Comparison of ENCODE assay signal across 9 cellular contexts in the genomic region with DNA sequence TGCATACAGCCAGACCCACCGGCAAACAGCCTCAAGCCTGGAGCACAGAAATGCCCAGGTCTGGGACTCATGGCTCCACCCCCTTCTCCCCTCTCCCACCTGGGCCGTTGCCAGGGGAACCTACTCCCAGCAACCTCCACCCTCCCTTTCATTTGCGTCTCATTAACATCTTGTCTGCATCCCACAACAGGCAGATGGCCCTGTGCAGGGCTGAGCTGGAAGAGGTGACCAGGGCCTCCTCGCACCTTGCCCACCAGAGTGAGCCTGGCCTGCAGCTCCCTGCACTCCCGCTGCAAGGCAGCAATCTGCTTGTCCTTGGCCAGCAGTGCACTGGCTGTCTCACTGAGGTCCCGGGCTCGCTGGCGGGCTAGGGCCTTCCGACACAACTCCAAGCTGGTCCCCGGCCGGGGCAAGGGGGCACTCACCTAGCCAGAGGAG. TPM values are rescaled to one million over a fixed set of nuclear protein-coding genes. Genes with fewer than 3 reads are reported as not detected.
DNase-seq lines count a peak whose midpoint lies in the region; ATAC-seq, FAIRE-seq and TF ChIP-seq lines count a peak whose summit lies in the region.
"Had no signal": no experiment of that assay in that cellular context is flagged by ENCODE, and none has a peak within 500 bp of the region (broad histone marks: within the 10 kb centered on the region; RNA-seq: fewer than 3 reads in every experiment).

No MANE protein-coding gene starts in this region.

- H3K36me3 Mint-ChIP-seq in activated CD4-positive, alpha-beta memory T cell treated with anti-CD3 and anti-CD28 coated beads, Interleukin-2, amount 10 ng/mL, durations not matched to agents 7 days and 5 days (ENCODE audit: low read depth): peaks cover 52% of the 10 kb centered on the region
- H3K36me3 Mint-ChIP-seq in memory B cell (peaks cover 9% of the 10 kb centered on the region), Calu3 (ENCODE audit: insufficient read depth, unreplicated experiment) (no peaks in the 10 kb centered on the region)
- H3K36me3 Mint-ChIP-seq in activated T-cell treated with anti-CD3 and anti-CD28 coated beads, Interleukin-2, amount 50 U/mL, for 4 hours (ENCODE audit: insufficient read depth): peaks cover 8% of the 10 kb centered on the region

- H3K27me3 Mint-ChIP-seq in activated CD4-positive, alpha-beta memory T cell treated with anti-CD3 and anti-CD28 coated beads, Interleukin-2, amount 10 ng/mL, durations not matched to agents 7 days and 5 days: no peaks in the 10 kb centered on the region
- H3K27me3 Mint-ChIP-seq in memory B cell (no peaks in the 10 kb centered on the region), Calu3 (ENCODE audit: unreplicated experiment) (peaks cover 93% of the 10 kb centered on the region)
- no peaks in the 10 kb centered on the region for H3K27me3 Mint-ChIP-seq in activated T-cell treated with anti-CD3 and anti-CD28 coated beads, Interleukin-2, amount 50 U/mL, for 4 hours (ENCODE audit: low read depth)

- intact Hi-C loops in Calu3 (cut with micrococcal nuclease; ENCODE audit: unreplicated experiment): no loop called here

- no peak overlapping the region for H3K4me3 Mint-ChIP-seq in activated CD4-positive, alpha-beta memory T cell treated with anti-CD3 and anti-CD28 coated beads, Interleukin-2, amount 10 ng/mL, durations not matched to agents 7 days and 5 days
- H3K4me3 Mint-ChIP-seq in memory B cell (peak overlapping the region; percentile 76), Calu3 (ENCODE audit: low read depth, unreplicated experiment) (no peak overlapping the region)
- H3K4me3 Mint-ChIP-seq in activated T-cell treated with anti-CD3 and anti-CD28 coated beads, Interleukin-2, amount 50 U/mL, for 4 hours: no peak overlapping the region

- H3K9me3 Mint-ChIP-seq in activated CD4-positive, alpha-beta memory T cell treated with anti-CD3 and anti-CD28 coated beads, Interleukin-2, amount 10 ng/mL, durations not matched to agents 7 days and 5 days: no peaks in the 10 kb centered on the region
- H3K9me3 Mint-ChIP-seq in memory B cell (no peaks in the 10 kb centered on the region), Calu3 (ENCODE audit: low read depth, unreplicated experiment) (no peaks in the 10 kb centered on the region)
- no peaks in the 10 kb centered on the region for H3K9me3 Mint-ChIP-seq in activated T-cell treated with anti-CD3 and anti-CD28 coated beads, Interleukin-2, amount 50 U/mL, for 4 hours

- BruUV-seq in Calu3 (replicated peaks; lab: Mats Ljungman, UMichigan): no TSS peak

- no peak for TF ChIP-seq POLR2A in GM12891 (IDR thresholded peaks at IDR 0.05; ENCODE audit: low read depth, low read length)

- FAIRE-seq in GM12891 (lab: Jason Lieb, UNC): peak; percentile 64
- FAIRE-seq: bronchial epithelial cell had no signal

- CTCF ChIA-PET in activated CD4-positive, alpha-beta memory T cell treated with anti-CD3 and anti-CD28 coated beads, Interleukin-2, amount 10 ng/mL, durations not matched to agents 7 days and 5 days (lab: Charles Lee): interaction anchor here (0.6 to 3.5 kb wide), 5 partner anchors 8 to 125 kb away, joined by 3 to 41 read pairs (median 11); no protein-coding TSS in a partner anchor
- CTCF ChIA-PET in Calu3 (lab: Charles Lee): no interaction called here

- POLR2A ChIA-PET in activated CD4-positive, alpha-beta memory T cell treated with anti-CD3 and anti-CD28 coated beads, Interleukin-2, amount 10 ng/mL, durations not matched to agents 7 days and 5 days (lab: Charles Lee): interaction anchor here (1.1 to 22.3 kb wide), 9 partner anchors 12 to 191 kb away, joined by 3 to 1460 read pairs (median 8); partner anchors contain the start of genes RNF43 and SUPT4H1

- H3K27ac Mint-ChIP-seq in activated CD4-positive, alpha-beta memory T cell treated with anti-CD3 and anti-CD28 coated beads, Interleukin-2, amount 10 ng/mL, durations not matched to agents 7 days and 5 days: peak overlapping the region; percentile 26
- H3K27ac Mint-ChIP-seq in memory B cell (no peak overlapping the region), Calu3 (ENCODE audit: unreplicated experiment) (no peak overlapping the region)

- H3K4me1 Mint-ChIP-seq in activated CD4-positive, alpha-beta memory T cell treated with anti-CD3 and anti-CD28 coated beads, Interleukin-2, amount 10 ng/mL, durations not matched to agents 7 days and 5 days: peaks cover 32% of the 10 kb centered on the region
- H3K4me1 Mint-ChIP-seq in memory B cell (peaks cover 42% of the 10 kb centered on the region), Calu3 (ENCODE audit: low read depth, unreplicated experiment) (no peaks in the 10 kb centered on the region)
- peaks cover 40% of the 10 kb centered on the region for H3K4me1 Mint-ChIP-seq in activated T-cell treated with anti-CD3 and anti-CD28 coated beads, Interleukin-2, amount 50 U/mL, for 4 hours (ENCODE audit: low read depth)

- no peak for ATAC-seq in memory B cell (ENCODE audit: low read depth)
- no peak for ATAC-seq in activated T-cell treated with anti-CD3 and anti-CD28 coated beads, Interleukin-2, amount 50 U/mL, for 4 hours

- TF ChIP-seq CTCF in Calu3 (IDR thresholded peaks at IDR 0.05; ENCODE audit: unreplicated experiment): no peak

- DNase-seq in 8988T: peak; percentile 33
- no peak for DNase-seq in GM12891 (ENCODE audit: insufficient read length, low spot score)
- no peak for DNase-seq in activated CD4-positive, alpha-beta memory T cell treated with anti-CD3 and anti-CD28 coated beads, Interleukin-2, amount 10 ng/mL, durations not matched to agents 7 days and 5 days
- no peak for DNase-seq in memory B cell (ENCODE audit: low spot score in 2 of 2)
- no peak for DNase-seq in activated gamma-delta T cell (lab: John Stamatoyannopoulos, UW)
- DNase-seq in CD1c-positive myeloid dendritic cell (ENCODE audit: extremely low spot score): no peak
- no peak for DNase-seq in activated T-cell treated with anti-CD3 and anti-CD28 coated beads, Interleukin-2, amount 50 U/mL, for 4 hours
- DNase-seq in Calu3: no peak

TF ChIP-seq in GM12891, 5 proteins besides CTCF, POLR2A, EP300 and RAD21:
- no peak for TF ChIP-seq SPI1 (IDR thresholded peaks at IDR 0.05; ENCODE audit: low read depth, low read length)
- TF ChIP-seq POU2F2 (IDR thresholded peaks at IDR 0.05; ENCODE audit: low read depth, low read length): no peak
- no peak for TF ChIP-seq TAF1 (IDR thresholded peaks at IDR 0.05; ENCODE audit: low read depth, low read length)
- TF ChIP-seq PAX5 (IDR thresholded peaks at IDR 0.05; ENCODE audit: insufficient read depth, low read length, severe bottlenecking): no peak
- no peak; the same call in 1 of the 2 replicates for TF ChIP-seq POLR2AphosphoS5 (IDR thresholded peaks at IDR 0.05; ENCODE audit: low read depth, low read length)
TF ChIP-seq in GM12891: peak in this region for 0.

RNA-seq across cellular contexts. Expression of gene TSPOAP1, which starts 3.3 kb away (rescaled TPM):
- polyA plus RNA-seq in GM12891 (2012; ENCODE audit: low read depth, missing spikeins): 11.0 TPM
- total RNA-seq in activated CD4-positive, alpha-beta memory T cell treated with anti-CD3 and anti-CD28 coated beads, Interleukin-2, amount 10 ng/mL, durations not matched to agents 7 days and 5 days: 10 to 100 TPM; 60.9 to 69.4 TPM
- total RNA-seq in activated T-cell treated with anti-CD3 and anti-CD28 coated beads, Interleukin-2, amount 50 U/mL, for 4 hours: 10 to 100 TPM; 38.6 to 49.6 (median 43.2) TPM
- not detected in 2 replicates for total RNA-seq in Calu3 (2022)

RNA-seq across cellular contexts. Expression of gene SUPT4H1, which starts 26.7 kb away (rescaled TPM):
- polyA plus RNA-seq in GM12891 (2012; ENCODE audit: low read depth, missing spikeins): 122 TPM
- total RNA-seq in activated CD4-positive, alpha-beta memory T cell treated with anti-CD3 and anti-CD28 coated beads, Interleukin-2, amount 10 ng/mL, durations not matched to agents 7 days and 5 days: 10 to 100 TPM; 85.8 to 91.0 TPM
- 100 to 1,000 TPM; 144 to 154 (median 152) TPM for total RNA-seq in activated T-cell treated with anti-CD3 and anti-CD28 coated beads, Interleukin-2, amount 50 U/mL, for 4 hours
- 40.3 and 46.7 TPM in 2 replicates for total RNA-seq in Calu3 (2022)

RNA-seq across cellular contexts. Expression of gene MPO, which starts 44.6 kb away (rescaled TPM):
- 0.15 TPM for polyA plus RNA-seq in GM12891 (2012; ENCODE audit: low read depth, missing spikeins)
- total RNA-seq in activated CD4-positive, alpha-beta memory T cell treated with anti-CD3 and anti-CD28 coated beads, Interleukin-2, amount 10 ng/mL, durations not matched to agents 7 days and 5 days: under 1 TPM; 0.08 to 0.38 TPM
- not detected for total RNA-seq in activated T-cell treated with anti-CD3 and anti-CD28 coated beads, Interleukin-2, amount 50 U/mL, for 4 hours
- not detected in 2 replicates for total RNA-seq in Calu3 (2022)
- total RNA-seq: bronchial epithelial cell had no signal

Comparison
In these comparisons a context has a peak if more than half of its experiments do, and no peak if none do; other contexts are left out.
1. RNA of gene TSPOAP1, which starts 3.3 kb away (total RNA-seq): 60.9 to 69.4 TPM in activated CD4-positive, alpha-beta memory T cell treated with anti-CD3 and anti-CD28 coated beads, Interleukin-2, amount 10 ng/mL, durations not matched to agents 7 days and 5 days and 38.6 to 49.6 TPM in activated T-cell treated with anti-CD3 and anti-CD28 coated beads, Interleukin-2, amount 50 U/mL, for 4 hours; not detected in Calu3; every median in the first group is over 10 times any median in the second.